10 cellular contexts compared by ENCODE assay signal in genomic region chr1:167273027-167273800, GRCh38. TPM values are rescaled to one million over a fixed set of nuclear protein-coding genes. Genes with fewer than 3 reads are reported as not detected.
DNase-seq lines count a peak whose midpoint lies in the region; ATAC-seq and TF ChIP-seq lines count a peak whose summit lies in the region.
"Had no signal": no experiment of that assay in that cellular context is flagged by ENCODE, and none has a peak within 500 bp of the region (broad histone marks: within the 10 kb centered on the region; RNA-seq: fewer than 3 reads in every experiment).

No MANE protein-coding gene starts in this region.

- DNase-seq in A673 (ENCODE audit: low spot score) (peak; percentile 72), GM04503 (ENCODE audit: low read depth) (peak; percentile 22), NCI-H345 (lab: John Stamatoyannopoulos, UW) (peak; percentile 34), putamen (ENCODE audit: low spot score) (no peak), SHP77 treated with DMSO at 0.1 percent for 48 hours (lab: John Stamatoyannopoulos, UW) (no peak), COLO829 (ENCODE audit: low spot score) (no peak)
- DNase-seq: activated gamma-delta T cell treated with Interleukin-2 at 50 U/mL for 16 hours had no signal

- no peaks in the 10 kb centered on the region for H3K27me3 ChIP-seq in A673 (replicated peaks; ENCODE audit: insufficient read depth, low read depth, low read length, poor library complexity)
- H3K27me3 ChIP-seq: hepatocyte had no signal

- ATAC-seq in esophagus mucosa (peak; percentile 11), GM21619 (IDR thresholded peaks at IDR 0.05; ENCODE audit: unreplicated experiment) (no peak)

- no peaks in the 10 kb centered on the region for H3K36me3 ChIP-seq in A673 (ENCODE audit: insufficient read depth, low read length, poor library complexity, severe bottlenecking)

- BruUV-seq in A673 (replicated peaks; lab: Mats Ljungman, UMichigan) = no TSS peak

- CTCF ChIA-PET in A673 (lab: Charles Lee) = no interaction called here

- H3K4me3 ChIP-seq in A673 (ENCODE audit: low read depth, low read length, poor library complexity, severe bottlenecking) = no peak overlapping the region
- H3K4me3 ChIP-seq: hepatocyte had no signal

- H3K4me1 ChIP-seq in A673 (ENCODE audit: insufficient read depth, low read length, poor library complexity, severe bottlenecking) = peaks cover 61% of the 10 kb centered on the region

- TF ChIP-seq CTCF in A673 (conservative IDR thresholded peaks at IDR 0.05; ENCODE audit: low read depth, low read length) = no peak

- intact Hi-C loops in A673 (cut with micrococcal nuclease; ENCODE audit: unreplicated experiment) = loop anchor here (5.0 kb wide), 1 partner anchor 69 kb away; no protein-coding TSS in a partner anchor

- H3K27ac ChIP-seq in A673 (ENCODE audit: low read depth, low read length, poor library complexity, severe bottlenecking) = peak overlapping the region; percentile 40
- H3K27ac ChIP-seq: hepatocyte had no signal

- POLR2A ChIA-PET in A673 (lab: Charles Lee; ENCODE audit: low non-redundant PET) = interaction anchor here (0.7 kb wide), 1 partner anchor 54 kb away, joined by 3 read pairs; no protein-coding TSS in a partner anchor

- no peaks in the 10 kb centered on the region for H3K9me3 ChIP-seq in A673 (ENCODE audit: low read depth, low read length, poor library complexity, severe bottlenecking)

RNA-seq across cellular contexts. Expression of gene POU2F1, which starts 52.5 kb away (rescaled TPM):
- total RNA-seq in A673 (2021) = 25.0 and 28.3 TPM in 2 replicates
- total RNA-seq in esophagus mucosa = 9.4 TPM

Comparison
In these comparisons a context has a peak if more than half of its experiments do, and no peak if none do; other contexts are left out.
1. DNase-seq: peak in A673 (single experiment), GM04503 (single experiment) and NCI-H345 (single experiment); none in putamen (single experiment), SHP77 treated with DMSO at 0.1 percent for 48 hours (single experiment) and COLO829 (single experiment).